In the genomic region with DNA sequence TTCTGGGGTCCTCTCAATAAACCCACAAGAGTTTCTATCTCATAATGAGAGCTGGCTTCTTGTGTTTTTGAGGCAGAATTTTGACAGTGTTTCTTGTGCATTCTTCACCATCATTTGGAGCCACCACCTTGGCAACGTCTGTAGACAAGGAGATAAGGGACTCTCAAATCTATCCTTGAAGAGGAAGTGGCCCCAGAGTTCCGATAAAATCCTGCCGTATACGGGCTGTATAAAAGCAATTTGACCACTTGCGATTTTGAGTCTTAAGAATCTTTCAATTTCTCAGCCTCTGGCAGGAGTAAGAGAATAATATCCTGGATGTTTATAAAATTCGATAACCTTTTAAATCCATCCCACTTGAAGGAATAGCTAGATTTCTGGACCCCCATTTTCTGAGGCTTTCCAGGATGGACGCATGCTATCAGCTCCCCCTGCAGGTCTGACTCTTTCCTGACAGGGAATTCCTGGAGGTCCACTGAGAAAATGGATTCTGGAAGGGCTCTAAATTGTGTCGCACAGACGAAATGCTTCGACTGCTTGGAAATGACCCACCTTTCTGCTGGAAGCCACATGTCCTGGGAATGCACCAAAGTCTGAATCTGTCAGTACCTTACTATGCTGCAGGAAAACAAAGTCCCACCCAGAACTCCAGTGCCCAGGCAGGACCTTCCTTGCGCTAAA, we compare ENCODE assay signal across 8 cellular contexts. TPM values are rescaled to one million over a fixed set of nuclear protein-coding genes. Genes with fewer than 3 reads are reported as not detected.
DNase-seq lines count a peak whose midpoint lies in the region; ATAC-seq and TF ChIP-seq lines count a peak whose summit lies in the region.

No MANE protein-coding gene starts in this region.

- no peaks in the 10 kb centered on the region for H3K36me3 ChIP-seq in suprapubic skin

- peak; percentile 8 to 41 for TF ChIP-seq CTCF in suprapubic skin (IDR thresholded peaks at IDR 0.05)

- 52% methylated on average over 11 of the region's 11 CpGs for WGBS in suprapubic skin

- no peak for TF ChIP-seq POLR2A in suprapubic skin (IDR thresholded peaks at IDR 0.05)

- no peaks in the 10 kb centered on the region for H3K9me3 ChIP-seq in suprapubic skin

- H3K27me3 ChIP-seq in suprapubic skin = no peaks in the 10 kb centered on the region

- no peak overlapping the region for H3K27ac ChIP-seq in suprapubic skin

- ATAC-seq in GM18867 (IDR thresholded peaks at IDR 0.05; ENCODE audit: unreplicated experiment) (no peak), HG03457 (IDR thresholded peaks at IDR 0.05; ENCODE audit: unreplicated experiment) (no peak)

- H3K4me3 ChIP-seq in suprapubic skin = peak overlapping the region; percentile 20

- DNase-seq in GDM1 (lab: John Stamatoyannopoulos, UW) (peak; percentile 36), MV-4-11 (lab: John Stamatoyannopoulos, UW) (peak; percentile 10), amniotic stem cell (lab: John Stamatoyannopoulos, UW) (peak; percentile 51), iPS-NIHi11 (ENCODE audit: low spot score) (peak; percentile 64), suprapubic skin (ENCODE audit: low spot score in 2 of 2) (no peak), KG1 (lab: John Stamatoyannopoulos, UW) (no peak)

- H3K4me1 ChIP-seq in suprapubic skin = no peaks in the 10 kb centered on the region

- TF ChIP-seq EP300 in suprapubic skin (IDR thresholded peaks at IDR 0.05) = no peak

RNA-seq across cellular contexts. Expression of a gene that starts 54.1 kb away (rescaled TPM):
- total RNA-seq in suprapubic skin = 10 to 100 TPM in 2 of 4 donors, 1 to 10 TPM in 2; 9.3 to 15.7 (median 10.3) TPM

Comparison
In these comparisons a context has a peak if more than half of its experiments do, and no peak if none do; other contexts are left out.
1. DNase-seq: peak in GDM1 (single experiment), MV-4-11 (single experiment), amniotic stem cell (single experiment) and iPS-NIHi11 (single experiment); none in suprapubic skin (0 of 2) and KG1 (single experiment).